8 cellular contexts compared by ENCODE assay signal in the genomic region with DNA sequence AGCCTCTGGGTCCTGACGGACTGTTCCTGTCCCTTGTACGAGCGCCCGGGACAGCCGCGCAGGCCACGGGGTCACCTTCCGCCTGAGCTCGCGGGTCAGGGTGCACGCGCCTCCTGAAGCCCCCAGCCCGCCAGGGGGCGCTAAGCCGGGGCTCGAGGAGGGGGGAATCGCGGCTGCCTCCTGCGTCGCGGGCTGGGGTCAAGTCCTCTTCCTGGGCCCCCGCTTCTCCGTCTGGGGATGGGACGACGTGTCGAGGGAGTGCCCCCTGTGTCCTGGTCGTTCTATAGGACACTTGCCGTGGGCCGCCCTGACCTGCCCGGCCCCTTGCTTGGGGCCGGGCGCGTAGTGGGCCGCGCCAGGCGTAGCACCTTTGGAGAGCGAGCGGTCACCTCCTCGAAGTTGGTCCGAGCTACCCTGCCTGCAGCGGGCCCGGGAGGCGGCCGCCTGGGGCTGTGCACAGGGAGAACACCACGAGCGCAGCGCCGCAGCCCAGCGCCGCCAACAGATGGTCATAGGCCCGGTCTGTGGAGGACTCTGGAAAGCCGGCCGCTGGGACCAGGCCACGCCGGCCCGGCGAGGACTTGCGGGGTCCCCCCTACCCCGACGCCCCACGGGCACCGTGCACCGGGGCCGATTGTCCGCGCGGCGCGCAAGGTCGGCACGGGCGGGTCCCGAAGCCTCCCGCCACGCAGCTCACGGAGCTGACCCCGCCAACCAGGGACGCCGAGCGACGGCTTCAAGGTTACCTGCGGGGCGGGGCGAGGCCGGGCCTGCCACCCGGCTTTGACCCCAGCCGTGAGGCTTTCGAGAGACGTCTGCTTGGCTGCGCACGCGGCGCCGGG. TPM values are rescaled to one million over a fixed set of nuclear protein-coding genes. Genes with fewer than 3 reads are reported as not detected.
DNase-seq lines count a peak whose midpoint lies in the region; ATAC-seq and TF ChIP-seq lines count a peak whose summit lies in the region.

No MANE protein-coding gene starts in this region.

- WGBS in esophagus, 2 donors = 0 to 1% methylated on average over 62 to 94 of the region's 94 CpGs

- H3K27ac ChIP-seq in esophagus (ENCODE audit: low read depth in 2 of 2, low read length in 1 of 2) = no peak overlapping the region
- H3K27ac ChIP-seq in muscle layer of colon (ENCODE audit: low read depth, low read length) = no peak overlapping the region

- DNase-seq in CD1c-positive myeloid dendritic cell (ENCODE audit: extremely low spot score) (peak; percentile 89), HEK293T (ENCODE audit: extremely low spot score) (peak; percentile 68), NOMO-1 (lab: John Stamatoyannopoulos, UW; ENCODE audit: unreplicated experiment in 2 of 2) (peak; percentile 65 to 75)
- DNase-seq in activated CD8-positive, alpha-beta memory T cell treated with anti-CD3 and anti-CD28 coated beads, Interleukin-2, amount 50 U/mL, for 48 hours = peak; percentile 93
- peak; percentile 88 for DNase-seq in stimulated activated CD8-positive, alpha-beta memory T cell treated with anti-CD3 and anti-CD28 coated beads, Interleukin-4, amount 100 ng/mL, for 48 hours

- H3K4me3 ChIP-seq in esophagus (ENCODE audit: low read depth in 1 of 2, low read length in 2 of 2) (peak overlapping the region; percentile 47 to 53), muscle layer of colon (ENCODE audit: low read depth in 1 of 2, low read length in 2 of 2) (peak overlapping the region; percentile 68 to 81)

- H3K27me3 ChIP-seq in esophagus (ENCODE audit: control insufficient read depth in 1 of 2, insufficient read depth in 2 of 2, low read length in 2 of 2) (no peaks in the 10 kb centered on the region), muscle layer of colon (ENCODE audit: control insufficient read depth in 1 of 2, insufficient read depth in 2 of 2, low read length in 2 of 2) (peaks cover 20 to 42% of the 10 kb centered on the region in 2 donors)

- POLR2A ChIA-PET in HEK293T (lab: Yijun Ruan, JAX) = interaction anchor here (0.7 to 7.1 kb wide), 15 partner anchors 9 to 202 kb away, joined by 3 to 60 read pairs (median 3); no protein-coding TSS in a partner anchor

- no peak for ATAC-seq in HG03280 (IDR thresholded peaks at IDR 0.05; ENCODE audit: unreplicated experiment)

- no peak overlapping the region for H3K9ac ChIP-seq in muscle layer of colon (ENCODE audit: low read length)

- H3K4me1 ChIP-seq in esophagus (ENCODE audit: control insufficient read depth in 2 of 2, insufficient read depth in 2 of 2, low read length in 1 of 2) (peaks cover 13 to 29% of the 10 kb centered on the region in 2 donors), muscle layer of colon (ENCODE audit: insufficient read depth, low read length) (peaks cover 26% of the 10 kb centered on the region)

- CTCF ChIA-PET in HEK293T (lab: Yijun Ruan, JAX) = interaction anchor here (0.7 to 4.0 kb wide), 17 partner anchors 9 to 477 kb away, joined by 3 to 29 read pairs (median 6); no protein-coding TSS in a partner anchor

- no peaks in the 10 kb centered on the region for H3K36me3 ChIP-seq in esophagus (ENCODE audit: control insufficient read depth in 2 of 2, insufficient read depth in 2 of 2, low read length in 1 of 2)
- H3K36me3 ChIP-seq in muscle layer of colon (ENCODE audit: insufficient read depth, low read length) = no peaks in the 10 kb centered on the region

- H3K9me3 ChIP-seq in esophagus (ENCODE audit: control insufficient read depth in 2 of 2, insufficient read depth in 1 of 2, low read depth in 1 of 2, low read length in 1 of 2) (peaks cover 0 to 2% of the 10 kb centered on the region in 2 donors), muscle layer of colon (ENCODE audit: low read length) (no peaks in the 10 kb centered on the region)

TF ChIP-seq in HEK293T, 16 proteins besides CTCF, POLR2A, EP300 and RAD21:
- TF ChIP-seq FOXA1 (IDR thresholded peaks at IDR 0.05) (no peak), L3MBTL2 (conservative IDR thresholded peaks at IDR 0.05) (peak; percentile 55; the same call in 1 of the 2 replicates), FOXK2 (IDR thresholded peaks at IDR 0.05) (no peak), SUZ12 (IDR thresholded peaks at IDR 0.05) (no peak), PKNOX1 (IDR thresholded peaks at IDR 0.05) (no peak), BHLHE40 (IDR thresholded peaks at IDR 0.05; ENCODE audit: borderline replicate concordance) (no peak), HDGF (IDR thresholded peaks at IDR 0.05; ENCODE audit: borderline replicate concordance) (no peak), CTBP1 (IDR thresholded peaks at IDR 0.05; ENCODE audit: borderline replicate concordance) (no peak)

RNA-seq across cellular contexts. Expression of gene WNT11, which starts 2.7 kb away (rescaled TPM):
- under 1 TPM; 0.20 to 0.25 TPM for polyA plus RNA-seq in esophagus
